ENCODE assay signal across 8 cellular contexts in genomic region chr9:75855509-75855908, GRCh38. TPM values are rescaled to one million over a fixed set of nuclear protein-coding genes. Genes with fewer than 3 reads are reported as not detected.
DNase-seq lines count a peak whose midpoint lies in the region; ATAC-seq and TF ChIP-seq lines count a peak whose summit lies in the region.

No MANE protein-coding gene starts in this region.

- H3K9me3 Mint-ChIP-seq in activated CD4-positive, alpha-beta T cell treated with anti-CD3 and anti-CD28 coated beads for 36 hours (ENCODE audit: low read depth): peaks cover 2% of the 10 kb centered on the region
- H3K9me3 Mint-ChIP-seq in type B pancreatic cell: no peaks in the 10 kb centered on the region

- CTCF ChIA-PET in activated CD4-positive, alpha-beta T cell treated with anti-CD3 and anti-CD28 coated beads for 36 hours (lab: Charles Lee): interaction anchor here (0.7 to 1.4 kb wide), 2 partner anchors 10 to 189 kb away, joined by 3 to 7 read pairs; no protein-coding TSS in a partner anchor
- CTCF ChIA-PET in Panc1 (lab: Charles Lee): interaction anchor here (0.6 kb wide), 1 partner anchor 590 kb away, joined by 3 read pairs; no protein-coding TSS in a partner anchor

- no peaks in the 10 kb centered on the region for H3K27me3 ChIP-seq in Panc1 (ENCODE audit: control insufficient read depth, insufficient read depth, low read length)
- H3K27me3 ChIP-seq in gastroesophageal sphincter: no peaks in the 10 kb centered on the region
- no peaks in the 10 kb centered on the region for H3K27me3 ChIP-seq in suprapubic skin

- H3K36me3 Mint-ChIP-seq in activated CD4-positive, alpha-beta T cell treated with anti-CD3 and anti-CD28 coated beads for 36 hours (ENCODE audit: low read depth): peaks cover 1% of the 10 kb centered on the region
- H3K36me3 Mint-ChIP-seq in type B pancreatic cell: no peaks in the 10 kb centered on the region

- H3K27ac ChIP-seq in Panc1 (ENCODE audit: low read length) (no peak overlapping the region), gastroesophageal sphincter (no peak overlapping the region), suprapubic skin (no peak overlapping the region)

- H3K9me3 ChIP-seq in Panc1 (ENCODE audit: control insufficient read depth, insufficient read depth, low read depth, low read length) (no peaks in the 10 kb centered on the region), gastroesophageal sphincter (no peaks in the 10 kb centered on the region), suprapubic skin (no peaks in the 10 kb centered on the region)

- H3K4me1 ChIP-seq in Panc1 (ENCODE audit: control insufficient read depth, insufficient read depth, low read length) (no peaks in the 10 kb centered on the region), gastroesophageal sphincter (no peaks in the 10 kb centered on the region), suprapubic skin (no peaks in the 10 kb centered on the region)

- H3K4me1 Mint-ChIP-seq in activated CD4-positive, alpha-beta T cell treated with anti-CD3 and anti-CD28 coated beads for 36 hours: peaks cover 3% of the 10 kb centered on the region
- peaks cover 5% of the 10 kb centered on the region for H3K4me1 Mint-ChIP-seq in type B pancreatic cell (ENCODE audit: unreplicated experiment)

- no peak overlapping the region for H3K4me3 Mint-ChIP-seq in activated CD4-positive, alpha-beta T cell treated with anti-CD3 and anti-CD28 coated beads for 36 hours
- no peak overlapping the region for H3K4me3 Mint-ChIP-seq in type B pancreatic cell

- POLR2A ChIA-PET in activated CD4-positive, alpha-beta T cell treated with anti-CD3 and anti-CD28 coated beads for 36 hours (lab: Charles Lee): no interaction called here
- POLR2A ChIA-PET in Panc1 (lab: Charles Lee): no interaction called here

- 26 to 78% methylated on average over 4 to 5 of the region's 5 CpGs for WGBS in gastroesophageal sphincter (ENCODE audit: low coverage in 1 of 2), 2 donors
- 53% methylated on average over 5 of the region's 5 CpGs for WGBS in suprapubic skin

- TF ChIP-seq EP300 in gastroesophageal sphincter (IDR thresholded peaks at IDR 0.05): no peak
- no peak for TF ChIP-seq EP300 in suprapubic skin (IDR thresholded peaks at IDR 0.05)

- H3K27me3 Mint-ChIP-seq in activated CD4-positive, alpha-beta T cell treated with anti-CD3 and anti-CD28 coated beads for 36 hours: peaks cover 3% of the 10 kb centered on the region
- peaks cover 14% of the 10 kb centered on the region for H3K27me3 Mint-ChIP-seq in type B pancreatic cell

- TF ChIP-seq CTCF in Panc1 (IDR thresholded peaks at IDR 0.05) (peak; percentile 33), gastroesophageal sphincter (IDR thresholded peaks at IDR 0.05) (peak in 3 of 4 experiments; percentile 25 to 47 (median 31)), type B pancreatic cell (conservative IDR thresholded peaks at IDR 0.05) (peak; percentile 60), suprapubic skin (IDR thresholded peaks at IDR 0.05) (no peak)

- peak; percentile 15 for DNase-seq in activated CD4-positive, alpha-beta T cell treated with anti-CD3 and anti-CD28 coated beads for 36 hours
- DNase-seq in activated CD4-positive, alpha-beta T cell treated with anti-CD3 and anti-CD28 coated beads for 48 hours: no peak
- DNase-seq in Panc1 (ENCODE audit: low read depth, low spot score) (no peak), type B pancreatic cell (ENCODE audit: extremely low spot score, unreplicated experiment) (no peak), middle frontal gyrus (ENCODE audit: extremely low spot score, low spot score) (no peak), suprapubic skin (ENCODE audit: low spot score in 2 of 2) (no peak), OCI-M2 (lab: John Stamatoyannopoulos, UW; ENCODE audit: unreplicated experiment) (no peak)

- in situ Hi-C loops in Panc1 (cut with HindIII; ENCODE audit: low pct_unique_long_range_greater_than_20kb, low sequenced_read_pairs): no loop called here

- TF ChIP-seq POLR2A in gastroesophageal sphincter (IDR thresholded peaks at IDR 0.05) (no peak), suprapubic skin (IDR thresholded peaks at IDR 0.05) (no peak)

- intact Hi-C loops in activated CD4-positive, alpha-beta T cell treated with anti-CD3 and anti-CD28 coated beads for 36 hours (cut with DNase I, micrococcal nuclease): loop anchor here in 1 of 2 experiments (10.0 kb wide), 2 partner anchors 591 to 651 kb away; no protein-coding TSS in a partner anchor
- intact Hi-C loops in Panc1 (cut with micrococcal nuclease; ENCODE audit: unreplicated experiment): no loop called here

- BruUV-seq in Panc1 (replicated peaks; lab: Mats Ljungman, UMichigan): no TSS peak

- no peaks in the 10 kb centered on the region for H3K36me3 ChIP-seq in Panc1 (ENCODE audit: control insufficient read depth, insufficient read depth, low read length)
- H3K36me3 ChIP-seq in gastroesophageal sphincter: no peaks in the 10 kb centered on the region
- no peaks in the 10 kb centered on the region for H3K36me3 ChIP-seq in suprapubic skin

- H3K4me3 ChIP-seq in Panc1 (ENCODE audit: low read depth in 2 of 2, low read length in 2 of 2) (no peak overlapping the region), gastroesophageal sphincter (no peak overlapping the region), suprapubic skin (no peak overlapping the region)

- ATAC-seq in activated CD4-positive, alpha-beta T cell treated with anti-CD3 and anti-CD28 coated beads for 36 hours: no peak
- ATAC-seq in Panc1: no peak
- no peak for ATAC-seq in gastroesophageal sphincter

- H3K27ac Mint-ChIP-seq in activated CD4-positive, alpha-beta T cell treated with anti-CD3 and anti-CD28 coated beads for 36 hours: no peak overlapping the region
- H3K27ac Mint-ChIP-seq in type B pancreatic cell: no peak overlapping the region

RNA-seq across cellular contexts. Expression of gene PCSK5, which starts 35.0 kb away (rescaled TPM):
- 1 to 10 TPM; 3.0 to 3.1 TPM for total RNA-seq in activated CD4-positive, alpha-beta T cell treated with anti-CD3 and anti-CD28 coated beads for 36 hours
- 0.21 TPM for total RNA-seq in Panc1 (2021; ENCODE audit: unreplicated experiment)
- 0.05 TPM for polyA plus RNA-seq in Panc1 (2012; ENCODE audit: insufficient read length)
- total RNA-seq in gastroesophageal sphincter: 10 to 100 TPM; 20.1 to 37.3 (median 28.1) TPM
- total RNA-seq in type B pancreatic cell (ENCODE audit: low replicate concordance): 25.4 and 30.7 TPM in 2 replicates
- 10 to 100 TPM in 1 of 4 donors, 1 to 10 TPM in 3; 5.2 to 10.8 (median 7.3) TPM for total RNA-seq in suprapubic skin

Comparison
In these comparisons a context has a peak if more than half of its experiments do, and no peak if none do; other contexts are left out.
1. CTCF ChIP-seq: peak in Panc1 (single experiment), gastroesophageal sphincter (3 of 4) and type B pancreatic cell (single experiment); none in suprapubic skin (0 of 2).